21 cellular contexts compared by ENCODE assay signal in the genomic region with DNA sequence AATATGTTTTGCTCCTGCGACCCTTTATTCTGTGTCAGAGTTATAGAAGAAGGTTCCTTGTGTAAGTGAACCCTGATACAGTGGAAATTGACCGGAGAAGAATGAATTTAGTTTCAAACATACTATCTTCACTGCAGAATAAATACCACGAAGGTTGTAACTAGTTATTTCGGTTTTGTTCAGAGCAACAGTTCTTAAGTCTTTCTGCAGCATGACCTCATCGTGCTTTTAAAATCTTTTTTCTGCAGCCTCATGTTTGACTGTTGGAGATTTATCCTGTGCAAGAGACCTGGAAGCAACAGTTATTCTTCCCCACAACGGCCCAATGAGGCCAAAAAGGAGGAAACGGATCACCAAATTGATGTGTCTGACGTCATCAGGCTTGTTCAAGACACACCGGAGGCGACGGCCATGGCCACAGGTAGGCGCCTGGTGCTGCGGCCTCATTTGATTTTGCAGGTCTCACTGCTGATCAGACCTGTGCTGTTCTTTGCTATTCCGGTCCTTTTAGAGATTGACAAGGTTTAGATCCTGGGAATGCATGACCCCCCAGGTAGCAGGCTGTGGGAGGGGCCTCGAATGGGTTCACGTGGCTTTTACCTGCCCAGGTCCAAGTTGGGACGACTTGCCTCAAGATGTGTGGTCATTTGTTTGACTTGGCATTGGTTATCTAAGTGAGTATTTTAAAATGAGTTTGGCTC.
DNase-seq lines count a peak whose midpoint lies in the region; ATAC-seq and TF ChIP-seq lines count a peak whose summit lies in the region.
"Had no signal": no experiment of that assay in that cellular context is flagged by ENCODE, and none has a peak within 500 bp of the region (broad histone marks: within the 10 kb centered on the region; RNA-seq: fewer than 3 reads in every experiment).

No MANE protein-coding gene starts in this region.

- H3K9ac ChIP-seq in mammary epithelial cell (ENCODE audit: insufficient read depth, low read length): no peak overlapping the region

- BruUV-seq in mammary epithelial cell (replicated peaks; lab: Mats Ljungman, UMichigan) (no TSS peak), OCI-LY7 (replicated peaks; lab: Mats Ljungman, UMichigan) (no TSS peak)

- no peaks in the 10 kb centered on the region for H3K9me2 ChIP-seq in OCI-LY7 (ENCODE audit: insufficient read depth, low read length)

- no peak for TF ChIP-seq CTCF in HEK293 (tag by site-specific recombination; IDR thresholded peaks at IDR 0.05)
- TF ChIP-seq CTCF in mammary epithelial cell (conservative IDR thresholded peaks at IDR 0.05 in 1 of 2, IDR thresholded peaks at IDR 0.05 in 1 of 2; ENCODE audit: extremely low read depth in 1 of 2, insufficient read depth in 1 of 2, low read depth in 1 of 2, low read length in 2 of 2): no peak
- no peak for TF ChIP-seq CTCF in progenitor cell of endocrine pancreas (IDR thresholded peaks at IDR 0.05; ENCODE audit: unreplicated experiment)
- no peak for TF ChIP-seq CTCF in OCI-LY7 (conservative IDR thresholded peaks at IDR 0.05; ENCODE audit: low read length)

- in situ Hi-C loops in mammary epithelial cell (cut with MboI; ENCODE audit: low sequenced_read_pairs in 2 of 2): no loop called here

- peaks cover 0 to 28% of the 10 kb centered on the region in 2 experiments; a peak in 1 of 3 replicates for H3K36me3 ChIP-seq in HEK293 (ENCODE audit: control insufficient read depth in 2 of 2, insufficient read depth in 1 of 2, low read length in 2 of 2)
- H3K36me3 ChIP-seq in mammary epithelial cell (ENCODE audit: insufficient read depth, low read length): no peaks in the 10 kb centered on the region
- H3K36me3 ChIP-seq in OCI-LY7 (ENCODE audit: insufficient read depth, low read length): no peaks in the 10 kb centered on the region
- H3K36me3 ChIP-seq: esophagus muscularis mucosa, SJCRH30 had no signal

- H3K27me3 Mint-ChIP-seq in progenitor cell of endocrine pancreas: no peaks in the 10 kb centered on the region

- POLR2A ChIA-PET in HEK293 (lab: Yijun Ruan, JAX): no interaction called here
- POLR2A ChIA-PET in OCI-LY7 (lab: Charles Lee): no interaction called here

- peaks cover 4% of the 10 kb centered on the region for H3K9me3 Mint-ChIP-seq in progenitor cell of endocrine pancreas (ENCODE audit: low read depth)

- CTCF ChIA-PET in HEK293 (lab: Yijun Ruan, JAX) (interaction anchor here (0.6 kb wide), 1 partner anchor 121 kb away, joined by 3 read pairs; no protein-coding TSS in a partner anchor), mammary epithelial cell (lab: Charles Lee; ENCODE audit: low non-redundant PET) (no interaction called here), OCI-LY7 (lab: Charles Lee; ENCODE audit: unreplicated experiment) (no interaction called here)

- H3K4me1 ChIP-seq in HEK293 (ENCODE audit: control insufficient read depth, insufficient read depth, low read length) (no peaks in the 10 kb centered on the region), mammary epithelial cell (ENCODE audit: insufficient read depth, low read length) (no peaks in the 10 kb centered on the region), OCI-LY7 (ENCODE audit: insufficient read depth, low read length, poor library complexity, severe bottlenecking) (no peaks in the 10 kb centered on the region)
- H3K4me1 ChIP-seq: esophagus muscularis mucosa, SJCRH30 had no signal

- no peak overlapping the region for H3K4me3 ChIP-seq in HEK293 (ENCODE audit: low read depth, low read length)
- no peak overlapping the region for H3K4me3 ChIP-seq in mammary epithelial cell (replicated peaks in 1 of 3; ENCODE audit: insufficient read depth in 1 of 3, low read depth in 2 of 3, low read length in 3 of 3)
- no peak overlapping the region for H3K4me3 ChIP-seq in OCI-LY7 (ENCODE audit: low read depth, low read length, poor library complexity, severe bottlenecking)
- H3K4me3 ChIP-seq: esophagus muscularis mucosa, SJCRH30 had no signal

- H2AFZ ChIP-seq in mammary epithelial cell (ENCODE audit: low read depth, low read length) (peak overlapping the region; percentile 73), OCI-LY7 (ENCODE audit: low read length) (no peak overlapping the region)

- no peaks in the 10 kb centered on the region for H3K27me3 ChIP-seq in mammary epithelial cell (ENCODE audit: insufficient read depth, low read length)

- H3K27ac ChIP-seq in HEK293 (ENCODE audit: extremely low read depth, low read depth, low read length) (no peak overlapping the region), mammary epithelial cell (ENCODE audit: insufficient read depth, low read depth, low read length) (no peak overlapping the region), OCI-LY7 (ENCODE audit: low read depth, low read length, poor library complexity, severe bottlenecking) (no peak overlapping the region)
- H3K27ac ChIP-seq: esophagus muscularis mucosa, SJCRH30 had no signal

- H3K4me3 Mint-ChIP-seq in progenitor cell of endocrine pancreas (ENCODE audit: low read depth): no peak overlapping the region
- H3K4me3 Mint-ChIP-seq: HFFc6 had no signal

- intact Hi-C loops in mammary epithelial cell (cut with micrococcal nuclease): no loop called here
- intact Hi-C loops in OCI-LY7 (cut with micrococcal nuclease; ENCODE audit: unreplicated experiment): no loop called here

- dilution Hi-C loops in mammary epithelial cell (cut with HindIII; ENCODE audit: low sequenced_read_pairs): no loop called here

- no peaks in the 10 kb centered on the region for H3K9me3 ChIP-seq in HEK293 (ENCODE audit: control insufficient read depth, insufficient read depth, low read depth, low read length)
- H3K9me3 ChIP-seq in mammary epithelial cell (replicated peaks; ENCODE audit: insufficient read depth, low read length): no peaks in the 10 kb centered on the region
- no peaks in the 10 kb centered on the region for H3K9me3 ChIP-seq in OCI-LY7 (ENCODE audit: low read length)
- H3K9me3 ChIP-seq: SJCRH30 had no signal

- ATAC-seq in GM18520 (IDR thresholded peaks at IDR 0.05; ENCODE audit: unreplicated experiment) (no peak), GM21381 (IDR thresholded peaks at IDR 0.05; ENCODE audit: unreplicated experiment) (no peak)

- no peaks in the 10 kb centered on the region for H3K79me2 ChIP-seq in mammary epithelial cell (ENCODE audit: insufficient read depth, low read length)
- H3K79me2 ChIP-seq in OCI-LY7 (ENCODE audit: insufficient read depth, low read depth, low read length): no peaks in the 10 kb centered on the region

- peaks cover 14% of the 10 kb centered on the region for H3K4me1 Mint-ChIP-seq in progenitor cell of endocrine pancreas (ENCODE audit: low read depth)

- H3K27ac Mint-ChIP-seq in progenitor cell of endocrine pancreas: peak overlapping the region; percentile 56
- H3K27ac Mint-ChIP-seq: HFFc6 had no signal

- no peak overlapping the region for H3K4me2 ChIP-seq in mammary epithelial cell (ENCODE audit: insufficient read depth, low read depth, low read length)
- H3K4me2 ChIP-seq in OCI-LY7 (ENCODE audit: low read length): no peak overlapping the region

- H4K20me1 ChIP-seq in mammary epithelial cell (ENCODE audit: insufficient read depth, low read length) (no peaks in the 10 kb centered on the region), OCI-LY7 (ENCODE audit: insufficient read depth, low read length) (no peaks in the 10 kb centered on the region)

- DNase-seq in mammary epithelial cell (no peak), kidney tubule cell (ENCODE audit: low spot score) (peak; percentile 33), progenitor cell of endocrine pancreas (ENCODE audit: low spot score, unreplicated experiment) (no peak), T-helper 9 cell (no peak), OCI-LY7 (ENCODE audit: low spot score) (no peak)
- DNase-seq: activated CD4-positive, alpha-beta T cell treated with anti-CD3 and anti-CD28 coated beads for 4 hours; anterior cingulate cortex; COR-L47; HFFc6; MM.1S; NCI-H2081; NCI-H526; nucleus accumbens; SJCRH30; stimulated activated CD4-positive, alpha-beta T cell treated with anti-CD3 and anti-CD28 coated beads, Interleukin-4, amount 100 ng/mL, for 24 hours; stimulated activated CD8-positive, alpha-beta memory T cell treated with anti-CD3 and anti-CD28 coated beads, Interleukin-4, amount 100 ng/mL, for 48 hours; T-helper 2 cell had no signal

- WGBS in mammary epithelial cell (ENCODE audit: low coverage, missing lambda C conversion rate): 12% methylated on average over 16 of the region's 17 CpGs

- H3K36me3 Mint-ChIP-seq in progenitor cell of endocrine pancreas (ENCODE audit: insufficient read depth): peaks cover 31% of the 10 kb centered on the region

TF ChIP-seq in HEK293, 187 proteins besides CTCF, POLR2A, EP300 and RAD21:
- no peak for TF ChIP-seq ZNF211 (tag by site-specific recombination; IDR thresholded peaks at IDR 0.05; ENCODE audit: low read depth)
- TF ChIP-seq SCRT1 (tag by site-specific recombination; IDR thresholded peaks at IDR 0.05; ENCODE audit: borderline replicate concordance): peak; percentile 49; the same call in 1 of the 2 replicates
- TF ChIP-seq SCRT2 (tag by site-specific recombination; IDR thresholded peaks at IDR 0.05): peak; percentile 89
